ENCODE assay signal across 7 cellular contexts in genomic region chr12:50257226-50258166, GRCh38. TPM values are rescaled to one million over a fixed set of nuclear protein-coding genes. Genes with fewer than 3 reads are reported as not detected.
DNase-seq lines count a peak whose midpoint lies in the region; ATAC-seq, FAIRE-seq and TF ChIP-seq lines count a peak whose summit lies in the region.

No MANE protein-coding gene starts in this region.

- intact Hi-C loops in heart right ventricle (cut with DNase I) = no loop called here

- DNase-seq in MG63 (peak; percentile 27), T1000 (lab: John Stamatoyannopoulos, UW) (peak; percentile 84), heart right ventricle (peak in 1 of 2 donors; percentile 36), small intestine (peak; percentile 57), GM10248 (ENCODE audit: extremely low spot score) (no peak), NCI-H345 treated with DMSO at 0.1 percent for 48 hours (lab: John Stamatoyannopoulos, UW; ENCODE audit: unreplicated experiment) (no peak)
- DNase-seq in stimulated activated CD4-positive, alpha-beta T cell treated with anti-CD3 and anti-CD28 coated beads, Interleukin-12 subunit alpha, Interleukin-12 subunit beta, amount 100 ng/mL, for 4 hours = no peak

- peak overlapping the region; percentile 28 to 73 (median 50) for H3K27ac ChIP-seq in heart right ventricle
- peak overlapping the region; percentile 67 to 77 for H3K27ac ChIP-seq in small intestine (ENCODE audit: low read depth in 1 of 2, low read length in 1 of 2)

- POLR2A ChIA-PET in GM10248 (lab: Yijun Ruan, JAX) = no interaction called here

- H3K27me3 ChIP-seq in MG63 (no peaks in the 10 kb centered on the region), heart right ventricle (no peaks in the 10 kb centered on the region), small intestine (ENCODE audit: control insufficient read depth in 2 of 2, insufficient read depth in 2 of 2, low read length in 2 of 2) (no peaks in the 10 kb centered on the region)

- no peak for FAIRE-seq in small intestine (lab: Jason Lieb, UNC)

- H3K36me3 ChIP-seq in MG63 = no peaks in the 10 kb centered on the region
- no peaks in the 10 kb centered on the region for H3K36me3 ChIP-seq in heart right ventricle
- H3K36me3 ChIP-seq in small intestine (ENCODE audit: control insufficient read depth in 2 of 2, insufficient read depth in 2 of 2, low read length in 2 of 2) = no peaks in the 10 kb centered on the region

- 41 to 42% methylated on average over 6 of the region's 6 CpGs for WGBS in heart right ventricle, 2 donors
- WGBS in small intestine, 3 donors = 20 to 44% (median 33%) methylated on average over 6 of the region's 6 CpGs

- H3K9me3 ChIP-seq in MG63 (no peaks in the 10 kb centered on the region; the same call in 1 of the 2 replicates), heart right ventricle (no peaks in the 10 kb centered on the region), small intestine (ENCODE audit: control insufficient read depth, low read depth) (no peaks in the 10 kb centered on the region)

- no peak overlapping the region for H3K4me3 ChIP-seq in MG63
- no peak overlapping the region for H3K4me3 ChIP-seq in heart right ventricle
- H3K4me3 ChIP-seq in small intestine (ENCODE audit: low read depth in 1 of 2, low read length in 2 of 2) = no peak overlapping the region

- H3K4me1 ChIP-seq in heart right ventricle (peaks cover 10 to 51% (median 37%) of the 10 kb centered on the region in 9 donors), small intestine (ENCODE audit: control insufficient read depth in 2 of 2, insufficient read depth in 1 of 2, low read depth in 1 of 2, low read length in 1 of 2) (peaks cover 1 to 4% of the 10 kb centered on the region in 2 donors)

- peak in 7 of 8 donors; percentile 26 to 82 (median 53) for ATAC-seq in heart right ventricle

- TF ChIP-seq CTCF in heart right ventricle (IDR thresholded peaks at IDR 0.05) = no peak
- TF ChIP-seq CTCF in GM10248 (IDR thresholded peaks at IDR 0.05; ENCODE audit: control extremely low read depth, extremely low read depth, low read depth, missing control alignments) = no peak

- CTCF ChIA-PET in GM10248 (lab: Yijun Ruan, JAX) = interaction anchor here (1.4 to 2.9 kb wide), 2 partner anchors 10 to 57 kb away, joined by 3 to 10 read pairs; no protein-coding TSS in a partner anchor

RNA-seq across cellular contexts. Expression of gene LIMA1, which starts 25.8 kb away (rescaled TPM):
- 116 and 240 TPM in 2 replicates for total RNA-seq in MG63 (2014; rRNA removed; shearing (Covaris generic); ENCODE audit: low replicate concordance)
- total RNA-seq in heart right ventricle = 10 to 100 TPM; 13.8 to 26.0 (median 16.2) TPM
- polyA plus RNA-seq in heart right ventricle (10 to 100 TPM; 10.6 to 34.4 TPM), small intestine (100 to 1,000 TPM in 2 of 3 donors, 10 to 100 TPM in 1; 89.7 to 125 (median 103) TPM)

Comparison
In these comparisons a context has a peak if more than half of its experiments do, and no peak if none do; other contexts are left out.
1. DNase-seq: peak in MG63 (single experiment), T1000 (single experiment) and small intestine (single experiment); none in GM10248 (single experiment), NCI-H345 treated with DMSO at 0.1 percent for 48 hours (single experiment) and stimulated activated CD4-positive, alpha-beta T cell treated with anti-CD3 and anti-CD28 coated beads, Interleukin-12 subunit alpha, Interleukin-12 subunit beta, amount 100 ng/mL, for 4 hours (single experiment).